Comparison of ENCODE assay signal across 1 cellular context in genomic region chr3:101939391-101939790, GRCh38.
TF ChIP-seq lines count a peak whose summit lies in the region.

No MANE protein-coding gene starts in this region.

TF ChIP-seq in K562, 482 proteins besides CTCF, POLR2A, EP300 and RAD21:
- TF ChIP-seq, protein P1, sequence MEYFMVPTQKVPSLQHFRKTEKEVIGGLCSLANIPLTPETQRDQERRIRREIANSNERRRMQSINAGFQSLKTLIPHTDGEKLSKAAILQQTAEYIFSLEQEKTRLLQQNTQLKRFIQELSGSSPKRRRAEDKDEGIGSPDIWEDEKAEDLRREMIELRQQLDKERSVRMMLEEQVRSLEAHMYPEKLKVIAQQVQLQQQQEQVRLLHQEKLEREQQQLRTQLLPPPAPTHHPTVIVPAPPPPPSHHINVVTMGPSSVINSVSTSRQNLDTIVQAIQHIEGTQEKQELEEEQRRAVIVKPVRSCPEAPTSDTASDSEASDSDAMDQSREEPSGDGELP (CRISPR knock-in tag; IDR thresholded peaks at IDR 0.05; ENCODE audit: borderline replicate concordance) = no peak
- TF ChIP-seq RCOR1 (IDR thresholded peaks at IDR 0.05; ENCODE audit: borderline replicate concordance in 1 of 2, low read depth in 2 of 2, low read length in 2 of 2) = no peak
- TF ChIP-seq ZNF583 (CRISPR knock-in tag; IDR thresholded peaks at IDR 0.05) = no peak
- no peak for TF ChIP-seq HDAC6 (IDR thresholded peaks at IDR 0.05; ENCODE audit: low read depth, low read length)
- TF ChIP-seq, protein P2, sequence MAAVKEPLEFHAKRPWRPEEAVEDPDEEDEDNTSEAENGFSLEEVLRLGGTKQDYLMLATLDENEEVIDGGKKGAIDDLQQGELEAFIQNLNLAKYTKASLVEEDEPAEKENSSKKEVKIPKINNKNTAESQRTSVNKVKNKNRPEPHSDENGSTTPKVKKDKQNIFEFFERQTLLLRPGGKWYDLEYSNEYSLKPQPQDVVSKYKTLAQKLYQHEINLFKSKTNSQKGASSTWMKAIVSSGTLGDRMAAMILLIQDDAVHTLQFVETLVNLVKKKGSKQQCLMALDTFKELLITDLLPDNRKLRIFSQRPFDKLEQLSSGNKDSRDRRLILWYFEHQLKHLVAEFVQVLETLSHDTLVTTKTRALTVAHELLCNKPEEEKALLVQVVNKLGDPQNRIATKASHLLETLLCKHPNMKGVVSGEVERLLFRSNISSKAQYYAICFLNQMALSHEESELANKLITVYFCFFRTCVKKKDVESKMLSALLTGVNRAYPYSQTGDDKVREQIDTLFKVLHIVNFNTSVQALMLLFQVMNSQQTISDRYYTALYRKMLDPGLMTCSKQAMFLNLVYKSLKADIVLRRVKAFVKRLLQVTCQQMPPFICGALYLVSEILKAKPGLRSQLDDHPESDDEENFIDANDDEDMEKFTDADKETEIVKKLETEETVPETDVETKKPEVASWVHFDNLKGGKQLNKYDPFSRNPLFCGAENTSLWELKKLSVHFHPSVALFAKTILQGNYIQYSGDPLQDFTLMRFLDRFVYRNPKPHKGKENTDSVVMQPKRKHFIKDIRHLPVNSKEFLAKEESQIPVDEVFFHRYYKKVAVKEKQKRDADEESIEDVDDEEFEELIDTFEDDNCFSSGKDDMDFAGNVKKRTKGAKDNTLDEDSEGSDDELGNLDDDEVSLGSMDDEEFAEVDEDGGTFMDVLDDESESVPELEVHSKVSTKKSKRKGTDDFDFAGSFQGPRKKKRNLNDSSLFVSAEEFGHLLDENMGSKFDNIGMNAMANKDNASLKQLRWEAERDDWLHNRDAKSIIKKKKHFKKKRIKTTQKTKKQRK (IDR thresholded peaks at IDR 0.05; ENCODE audit: borderline replicate concordance, low read depth, low read length) = no peak
- no peak for TF ChIP-seq YBX1 (IDR thresholded peaks at IDR 0.05)
- TF ChIP-seq CHD1 (IDR thresholded peaks at IDR 0.05; ENCODE audit: low read length) = no peak
- TF ChIP-seq CREM (IDR thresholded peaks at IDR 0.05; ENCODE audit: low read depth) = no peak
- no peak for TF ChIP-seq ZNF41 (CRISPR knock-in tag; conservative IDR thresholded peaks at IDR 0.05)
- no peak for TF ChIP-seq MEF2A (IDR thresholded peaks at IDR 0.05; ENCODE audit: control insufficient read depth, low read depth, low read length)
- no peak for TF ChIP-seq PHB (CRISPR knock-in tag; IDR thresholded peaks at IDR 0.05)
- TF ChIP-seq ZNF3 (CRISPR knock-in tag; IDR thresholded peaks at IDR 0.05) = no peak
- no peak for TF ChIP-seq ZNF354B (CRISPR knock-in tag; IDR thresholded peaks at IDR 0.05)
- TF ChIP-seq BRF1 (IDR thresholded peaks at IDR 0.05; ENCODE audit: borderline replicate concordance, extremely low read depth, insufficient read length) = no peak
- TF ChIP-seq TAF15 (IDR thresholded peaks at IDR 0.05; ENCODE audit: low read depth, low read length) = no peak
- no peak for TF ChIP-seq HMGN3 (IDR thresholded peaks at IDR 0.05; ENCODE audit: borderline replicate concordance, extremely low read depth, insufficient read length, low read depth, low read length)
- TF ChIP-seq CTBP1 (IDR thresholded peaks at IDR 0.05; ENCODE audit: borderline replicate concordance) = no peak
- TF ChIP-seq PPARD (CRISPR knock-in tag; IDR thresholded peaks at IDR 0.05) = no peak
